ENCODE assay signal across 15 cellular contexts in the genomic region with DNA sequence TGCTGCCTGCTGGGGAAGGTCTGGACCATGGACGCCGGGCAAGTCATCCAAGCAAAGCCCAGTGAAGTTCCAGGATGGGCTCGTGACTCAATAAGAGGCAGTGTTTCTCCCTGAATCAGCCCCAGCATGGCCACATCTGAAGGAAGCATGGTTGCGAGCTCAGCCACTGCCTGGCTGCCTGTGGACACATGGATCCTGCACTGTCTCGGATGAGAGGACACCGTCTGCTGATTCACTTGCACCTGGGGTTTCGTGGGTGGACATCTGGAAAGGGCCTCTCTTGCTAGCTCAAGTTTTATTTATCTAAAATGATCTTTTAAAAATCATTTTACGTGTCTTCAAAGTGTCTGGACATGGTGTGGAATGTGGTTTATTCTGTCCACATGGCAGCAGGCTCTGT.
A peak's percentile ranks its signal among the peaks of the same experiment; 100 is the strongest.
DNase-seq lines count a peak whose midpoint lies in the region; ATAC-seq and TF ChIP-seq lines count a peak whose summit lies in the region.
"Had no signal": no experiment of that assay in that cellular context is flagged by ENCODE, and none has a peak within 500 bp of the region (broad histone marks: within the 10 kb centered on the region; RNA-seq: fewer than 3 reads in every experiment).

No MANE protein-coding gene starts in this region.

- POLR2A ChIA-PET in Caco-2 (lab: Charles Lee) = no interaction called here

- peaks cover 6% of the 10 kb centered on the region; the same call in 1 of the 2 replicates for H3K4me1 ChIP-seq in Caco-2
- H3K4me1 ChIP-seq: prostate gland had no signal

- H3K36me3 ChIP-seq in Caco-2 (ENCODE audit: control insufficient read depth, insufficient read depth, low read length) = no peaks in the 10 kb centered on the region
- H3K36me3 ChIP-seq: prostate gland had no signal

- no peaks in the 10 kb centered on the region for H3K9me3 ChIP-seq in Caco-2
- H3K9me3 ChIP-seq: prostate gland had no signal

- H3K27me3 Mint-ChIP-seq in progenitor cell of endocrine pancreas (no peaks in the 10 kb centered on the region), Caco-2 (ENCODE audit: insufficient read depth, unreplicated experiment) (no peaks in the 10 kb centered on the region)
- H3K27me3 Mint-ChIP-seq: stimulated activated naive CD8-positive, alpha-beta T cell treated with anti-CD3 and anti-CD28 coated beads, Interleukin-15, amount 100 ng/mL, for 72 hours had no signal

- H3K9me3 Mint-ChIP-seq in progenitor cell of endocrine pancreas (ENCODE audit: low read depth) (no peaks in the 10 kb centered on the region), Caco-2 (ENCODE audit: unreplicated experiment) (no peaks in the 10 kb centered on the region)
- H3K9me3 Mint-ChIP-seq: activated T-cell treated with anti-CD3 and anti-CD28 coated beads, Interleukin-2, amount 50 U/mL, for 24 hours; stimulated activated naive CD8-positive, alpha-beta T cell treated with anti-CD3 and anti-CD28 coated beads, Interleukin-15, amount 100 ng/mL, for 72 hours had no signal

- H3K4me3 Mint-ChIP-seq in progenitor cell of endocrine pancreas (ENCODE audit: low read depth) (no peak overlapping the region), Caco-2 (ENCODE audit: unreplicated experiment) (no peak overlapping the region)
- H3K4me3 Mint-ChIP-seq: activated T-cell treated with anti-CD3 and anti-CD28 coated beads, Interleukin-2, amount 50 U/mL, for 24 hours; brain; stimulated activated naive CD8-positive, alpha-beta T cell treated with anti-CD3 and anti-CD28 coated beads, Interleukin-15, amount 100 ng/mL, for 72 hours had no signal

- TF ChIP-seq CTCF in progenitor cell of endocrine pancreas (IDR thresholded peaks at IDR 0.05; ENCODE audit: unreplicated experiment) (no peak), coronary artery (IDR thresholded peaks at IDR 0.05) (no peak), Caco-2 (IDR thresholded peaks at IDR 0.05; ENCODE audit: insufficient read depth in 1 of 2, low read depth in 1 of 2, low read length in 1 of 2, severe bottlenecking in 1 of 2, unreplicated experiment in 1 of 2) (no peak)

- H3K4me3 ChIP-seq in skeletal muscle cell (ENCODE audit: low read depth, low read length) (no peak overlapping the region), coronary artery (no peak overlapping the region), Caco-2 (ENCODE audit: low read depth, low read length) (no peak overlapping the region)
- H3K4me3 ChIP-seq: prostate gland had no signal

- H3K27me3 ChIP-seq in Caco-2 (replicated peaks; ENCODE audit: control insufficient read depth, insufficient read depth, low read length) = no peaks in the 10 kb centered on the region

- no TSS peak for BruUV-seq in Caco-2 (replicated peaks; lab: Mats Ljungman, UMichigan)

- peaks cover 12% of the 10 kb centered on the region for H3K4me1 Mint-ChIP-seq in progenitor cell of endocrine pancreas (ENCODE audit: low read depth)
- no peaks in the 10 kb centered on the region for H3K4me1 Mint-ChIP-seq in Caco-2 (ENCODE audit: low read depth, unreplicated experiment)

- H3K27ac ChIP-seq in coronary artery = no peak overlapping the region
- H3K27ac ChIP-seq: prostate gland had no signal

- CTCF ChIA-PET in Caco-2 (lab: Charles Lee) = interaction anchor here (0.7 kb wide), 1 partner anchor 51 kb away, joined by 3 read pairs; no protein-coding TSS in a partner anchor

- intact Hi-C loops in Caco-2 (cut with micrococcal nuclease; ENCODE audit: unreplicated experiment) = no loop called here

- H3K36me3 Mint-ChIP-seq in progenitor cell of endocrine pancreas (ENCODE audit: insufficient read depth) = peaks cover 3% of the 10 kb centered on the region
- no peaks in the 10 kb centered on the region for H3K36me3 Mint-ChIP-seq in Caco-2 (ENCODE audit: insufficient read depth, unreplicated experiment)
- H3K36me3 Mint-ChIP-seq: brain had no signal

- no peak overlapping the region for H3K27ac Mint-ChIP-seq in progenitor cell of endocrine pancreas
- no peak overlapping the region for H3K27ac Mint-ChIP-seq in Caco-2 (ENCODE audit: unreplicated experiment)
- H3K27ac Mint-ChIP-seq: activated T-cell treated with anti-CD3 and anti-CD28 coated beads, Interleukin-2, amount 50 U/mL, for 24 hours had no signal

- DNase-seq in GM03348 (ENCODE audit: low spot score) (peak; percentile 74), amniotic epithelial cell (ENCODE audit: low read depth) (peak; percentile 62), glomerular visceral epithelial cell (ENCODE audit: extremely low spot score) (peak; percentile 100), skeletal muscle cell (ENCODE audit: low read depth) (peak; percentile 70), progenitor cell of endocrine pancreas (ENCODE audit: low spot score, unreplicated experiment) (no peak), coronary artery (ENCODE audit: low spot score) (no peak), Caco-2 (no peak)
- DNase-seq: activated T-cell treated with anti-CD3 and anti-CD28 coated beads, Interleukin-2, amount 50 U/mL, for 24 hours; midbrain; NCI-H2171; stimulated activated naive CD8-positive, alpha-beta T cell treated with anti-CD3 and anti-CD28 coated beads, Interleukin-15, amount 100 ng/mL, for 72 hours; SW 1271 had no signal

- no peak for ATAC-seq in GM18498 (IDR thresholded peaks at IDR 0.05; ENCODE audit: unreplicated experiment)
- ATAC-seq: stimulated activated naive CD8-positive, alpha-beta T cell treated with anti-CD3 and anti-CD28 coated beads, Interleukin-15, amount 100 ng/mL, for 72 hours had no signal

Comparison
In these comparisons a context has a peak if more than half of its experiments do, and no peak if none do; other contexts are left out.
1. DNase-seq: peak in GM03348 (single experiment), amniotic epithelial cell (single experiment), glomerular visceral epithelial cell (single experiment) and skeletal muscle cell (single experiment); none in progenitor cell of endocrine pancreas (single experiment), coronary artery (single experiment) and Caco-2 (0 of 2).